In genomic region chr9:89418112-89418872, GRCh38 we compare ENCODE assay signal across 11 cellular contexts.
DNase-seq lines count a peak whose midpoint lies in the region; ATAC-seq and TF ChIP-seq lines count a peak whose summit lies in the region.
"Had no signal": no experiment of that assay in that cellular context is flagged by ENCODE, and none has a peak within 500 bp of the region (broad histone marks: within the 10 kb centered on the region; RNA-seq: fewer than 3 reads in every experiment).

No MANE protein-coding gene starts in this region.

- no peak for DNase-seq in T-helper 1 cell
- peak; percentile 54 for DNase-seq in stimulated activated CD4-positive, alpha-beta T cell treated with anti-CD3 and anti-CD28 coated beads, Interleukin-4, amount 100 ng/mL, for 1 hour
- no peak for DNase-seq in heart left ventricle
- DNase-seq in AG08395 (ENCODE audit: low spot score) = no peak
- DNase-seq: NCI-H774 had no signal

- H3K9me3 Mint-ChIP-seq in T-helper 1 cell treated with Interleukin-12 subunit alpha and Interleukin-12 subunit beta and Interleukin-4 antibody, amounts not matched to agents 30 μg/mL and 1 μg/mL, for 36 hours = no peaks in the 10 kb centered on the region
- H3K9me3 Mint-ChIP-seq in activated naive CD4-positive, alpha-beta T cell treated with anti-CD3 and anti-CD28 coated beads, Interleukin-2, amount 50 U/mL, for 24 hours = no peaks in the 10 kb centered on the region

- H3K4me1 ChIP-seq in heart left ventricle = peaks cover 0 to 68% (median 3%) of the 10 kb centered on the region in 12 donors
- H3K4me1 ChIP-seq: A549 had no signal

- intact Hi-C loops in heart left ventricle (cut with DNase I) = loop anchor here in 1 of 10 donors (10.0 kb wide), 1 partner anchor 127 kb away; no protein-coding TSS in a partner anchor

- H3K4me3 Mint-ChIP-seq in T-helper 1 cell treated with Interleukin-12 subunit alpha and Interleukin-12 subunit beta and Interleukin-4 antibody, amounts not matched to agents 30 μg/mL and 1 μg/mL, for 36 hours = peak overlapping the region; percentile 83
- peak overlapping the region; percentile 92 for H3K4me3 Mint-ChIP-seq in activated naive CD4-positive, alpha-beta T cell treated with anti-CD3 and anti-CD28 coated beads, Interleukin-2, amount 50 U/mL, for 24 hours

- H3K4me3 ChIP-seq in heart left ventricle = peak overlapping the region in 1 of 12 donors; percentile 17
- H3K4me3 ChIP-seq: A549 had no signal

- WGBS in heart left ventricle, 4 donors = 74 to 76% (median 74%) methylated on average over 13 of the region's 13 CpGs

- ATAC-seq in HG03103 (IDR thresholded peaks at IDR 0.05; ENCODE audit: low read depth, unreplicated experiment) (peak; percentile 39), GM18502 (IDR thresholded peaks at IDR 0.05; ENCODE audit: poor library complexity, unreplicated experiment) (no peak), heart left ventricle (no peak)
- ATAC-seq: A549 had no signal

- peaks cover 59% of the 10 kb centered on the region for H3K36me3 Mint-ChIP-seq in T-helper 1 cell treated with Interleukin-12 subunit alpha and Interleukin-12 subunit beta and Interleukin-4 antibody, amounts not matched to agents 30 μg/mL and 1 μg/mL, for 36 hours (ENCODE audit: low read depth)
- peaks cover 37% of the 10 kb centered on the region for H3K36me3 Mint-ChIP-seq in activated naive CD4-positive, alpha-beta T cell treated with anti-CD3 and anti-CD28 coated beads, Interleukin-2, amount 50 U/mL, for 24 hours

- peak overlapping the region in 1 of 12 donors; percentile 64 for H3K27ac ChIP-seq in heart left ventricle
- H3K27ac ChIP-seq: A549, epithelial cell of prostate had no signal

- no peaks in the 10 kb centered on the region for H3K36me3 ChIP-seq in heart left ventricle

- TF ChIP-seq POLR2A in heart left ventricle (IDR thresholded peaks at IDR 0.05) = no peak

- no peaks in the 10 kb centered on the region for H3K27me3 Mint-ChIP-seq in T-helper 1 cell treated with Interleukin-12 subunit alpha and Interleukin-12 subunit beta and Interleukin-4 antibody, amounts not matched to agents 30 μg/mL and 1 μg/mL, for 36 hours (ENCODE audit: low read depth)
- no peaks in the 10 kb centered on the region for H3K27me3 Mint-ChIP-seq in activated naive CD4-positive, alpha-beta T cell treated with anti-CD3 and anti-CD28 coated beads, Interleukin-2, amount 50 U/mL, for 24 hours

- peak overlapping the region; percentile 90 for H3K27ac Mint-ChIP-seq in T-helper 1 cell treated with Interleukin-12 subunit alpha and Interleukin-12 subunit beta and Interleukin-4 antibody, amounts not matched to agents 30 μg/mL and 1 μg/mL, for 36 hours
- H3K27ac Mint-ChIP-seq in activated naive CD4-positive, alpha-beta T cell treated with anti-CD3 and anti-CD28 coated beads, Interleukin-2, amount 50 U/mL, for 24 hours = peak overlapping the region; percentile 100

- H3K27me3 ChIP-seq in heart left ventricle = no peaks in the 10 kb centered on the region

- H3K9me3 ChIP-seq in heart left ventricle = peaks cover 0 to 4% (median 0%) of the 10 kb centered on the region in 12 donors
- H3K9me3 ChIP-seq: A549 had no signal

- TF ChIP-seq CTCF in heart left ventricle (IDR thresholded peaks at IDR 0.05) = no peak

- peaks cover 81% of the 10 kb centered on the region for H3K4me1 Mint-ChIP-seq in T-helper 1 cell treated with Interleukin-12 subunit alpha and Interleukin-12 subunit beta and Interleukin-4 antibody, amounts not matched to agents 30 μg/mL and 1 μg/mL, for 36 hours (ENCODE audit: low read depth)
- H3K4me1 Mint-ChIP-seq in activated naive CD4-positive, alpha-beta T cell treated with anti-CD3 and anti-CD28 coated beads, Interleukin-2, amount 50 U/mL, for 24 hours = peaks cover 95% of the 10 kb centered on the region
